Comparison of ENCODE assay signal across 18 cellular contexts in the genomic region with DNA sequence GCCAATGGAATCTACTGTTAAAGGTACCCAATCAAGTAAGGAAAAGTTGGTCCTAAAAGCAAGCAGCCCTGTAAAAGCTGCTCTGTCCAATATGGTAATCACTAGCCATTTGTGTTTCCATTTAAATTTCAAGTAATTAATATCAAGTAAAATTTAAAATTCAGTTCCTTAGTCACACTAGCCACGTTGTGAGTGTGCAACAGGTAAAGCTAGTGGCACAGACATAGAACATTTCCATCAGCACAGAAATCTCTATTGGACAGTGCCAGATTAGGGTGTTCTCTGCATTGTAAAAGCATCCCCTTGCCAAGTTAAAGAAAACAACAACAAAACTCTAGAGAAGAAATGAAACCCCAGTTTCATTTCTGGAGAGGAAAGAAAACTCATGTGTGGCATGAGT. TPM values are rescaled to one million over a fixed set of nuclear protein-coding genes. Genes with fewer than 3 reads are reported as not detected.
A peak's percentile ranks its signal among the peaks of the same experiment; 100 is the strongest.
DNase-seq lines count a peak whose midpoint lies in the region; ATAC-seq and TF ChIP-seq lines count a peak whose summit lies in the region.
"Had no signal": no experiment of that assay in that cellular context is flagged by ENCODE, and none has a peak within 500 bp of the region (broad histone marks: within the 10 kb centered on the region; RNA-seq: fewer than 3 reads in every experiment).

No MANE protein-coding gene starts in this region.

- TF ChIP-seq POLR2A in esophagus squamous epithelium (IDR thresholded peaks at IDR 0.05): no peak

- H3K27ac ChIP-seq in PC-9 (no peak overlapping the region), esophagus squamous epithelium (peak overlapping the region in 3 of 4 donors; percentile 17 to 97 (median 93))
- H3K27ac ChIP-seq: body of pancreas had no signal

- TF ChIP-seq CTCF in AG09309 (IDR thresholded peaks at IDR 0.05; ENCODE audit: control insufficient read depth, insufficient read depth, low read depth, low read length, missing control alignments): no peak
- TF ChIP-seq CTCF in PC-9 (conservative IDR thresholded peaks at IDR 0.05): no peak
- no peak for TF ChIP-seq CTCF in esophagus squamous epithelium (IDR thresholded peaks at IDR 0.05)

- H3K4me2 ChIP-seq in PC-9: peak overlapping the region; percentile 47

- intact Hi-C loops in PC-9 (cut with micrococcal nuclease; ENCODE audit: unreplicated experiment) (loop anchor here (5.0 kb wide), 2 partner anchors 278 to 347 kb away; no protein-coding TSS in a partner anchor), esophagus squamous epithelium (cut with DNase I) (loop anchor here (5.0 kb wide), 2 partner anchors 212 to 272 kb away; no protein-coding TSS in a partner anchor)

- POLR2A ChIA-PET in PC-9 (lab: Charles Lee; ENCODE audit: unreplicated experiment): no interaction called here

- H2AFZ ChIP-seq in PC-9: no peak overlapping the region

- H3K4me3 ChIP-seq in AG09309 (ENCODE audit: control insufficient read depth, low read depth, low read length) (peak overlapping the region; percentile 12), PC-9 (no peak overlapping the region), esophagus squamous epithelium (peak overlapping the region in 2 of 4 donors; percentile 62 to 90), skeletal muscle cell (ENCODE audit: low read depth, low read length) (peak overlapping the region; percentile 95)
- H3K4me3 ChIP-seq: body of pancreas had no signal

- no peaks in the 10 kb centered on the region for H3K27me3 ChIP-seq in PC-9 (ENCODE audit: insufficient read depth, low read depth)
- H3K27me3 ChIP-seq in esophagus squamous epithelium: peaks cover 0 to 16% (median 0%) of the 10 kb centered on the region in 4 donors
- H3K27me3 ChIP-seq: body of pancreas had no signal

- no peak for ATAC-seq in stimulated activated naive CD8-positive, alpha-beta T cell treated with anti-CD3 and anti-CD28 coated beads, Interleukin-15, Interleukin-2, amounts not matched to agents 100 U/mL and 50 U/mL, for 24 hours
- ATAC-seq in HG03108 (IDR thresholded peaks at IDR 0.05; ENCODE audit: unreplicated experiment): no peak
- ATAC-seq: body of pancreas, sciatic nerve had no signal

- DNase-seq in AG09309 (ENCODE audit: low read depth): no peak
- DNase-seq in PC-9: no peak
- DNase-seq in esophagus squamous epithelium (lab: John Stamatoyannopoulos, UW): no peak
- no peak for DNase-seq in skeletal muscle cell (ENCODE audit: low read depth)
- no peak for DNase-seq in COLO829 (ENCODE audit: low spot score)
- DNase-seq in NCI-H82 treated with DMSO at 0.1 percent for 48 hours (lab: John Stamatoyannopoulos, UW; ENCODE audit: unreplicated experiment): no peak
- no peak for DNase-seq in stimulated activated naive CD8-positive, alpha-beta T cell treated with anti-CD3 and anti-CD28 coated beads, Interleukin-15, Interleukin-2, amounts not matched to agents 100 U/mL and 50 U/mL, for 24 hours
- DNase-seq: activated CD4-positive, alpha-beta memory T cell treated with anti-CD3 and anti-CD28 coated beads for 36 hours; BE2C; body of pancreas; KG1; kidney glomerular epithelial cell; naive B cell; NCI-H187; NCI-H526 treated with DMSO at 0.1 percent for 48 hours; SHP77 treated with DMSO at 0.1 percent for 48 hours had no signal

- no TSS peak for BruUV-seq in PC-9 (replicated peaks; lab: Mats Ljungman, UMichigan)

- no peaks in the 10 kb centered on the region for H3K9me2 ChIP-seq in PC-9 (ENCODE audit: insufficient read depth)

- 23 to 25% methylated on average over 1 of the region's 1 CpG for WGBS in esophagus squamous epithelium, 2 donors

- no peaks in the 10 kb centered on the region for H4K20me1 ChIP-seq in PC-9 (ENCODE audit: insufficient read depth)

- CTCF ChIA-PET in PC-9 (lab: Charles Lee): interaction anchor here (0.8 kb wide), 1 partner anchor 349 kb away, joined by 3 read pairs; no protein-coding TSS in a partner anchor

- H3K4me1 ChIP-seq in PC-9 (replicated peaks; ENCODE audit: insufficient read depth) (peaks cover 39% of the 10 kb centered on the region), esophagus squamous epithelium (peaks cover 19 to 76% (median 20%) of the 10 kb centered on the region in 3 donors)
- H3K4me1 ChIP-seq: BE2C had no signal

- H3K36me3 ChIP-seq in PC-9 (ENCODE audit: low read depth) (peaks cover 41% of the 10 kb centered on the region), esophagus squamous epithelium (peaks cover 0 to 12% (median 0%) of the 10 kb centered on the region in 3 donors)
- H3K36me3 ChIP-seq: BE2C had no signal

- no peaks in the 10 kb centered on the region for H3K9me3 ChIP-seq in PC-9 (ENCODE audit: insufficient read depth, low read depth)
- no peaks in the 10 kb centered on the region for H3K9me3 ChIP-seq in esophagus squamous epithelium
- H3K9me3 ChIP-seq: BE2C, body of pancreas had no signal

- H3K79me2 ChIP-seq in PC-9 (ENCODE audit: low read depth): peaks cover 71% of the 10 kb centered on the region

- H3F3A ChIP-seq in PC-9 (ENCODE audit: insufficient read depth, low read depth): peaks cover 13% of the 10 kb centered on the region; the same call in 1 of the 2 replicates

RNA-seq across cellular contexts. Expression of gene CAV1, which starts 4.4 kb away (rescaled TPM):
- 850 and 1,077 TPM in 2 replicates for total RNA-seq in PC-9 (2021)
- 100 to 1,000 TPM in 2 of 4 donors, 10 to 100 TPM in 2; 21.7 to 171 (median 86.8) TPM for total RNA-seq in esophagus squamous epithelium

RNA-seq across cellular contexts. Expression of gene CAV2, which starts 29.7 kb away (rescaled TPM):
- total RNA-seq in PC-9 (2021) (260 and 296 TPM in 2 replicates), esophagus squamous epithelium (10 to 100 TPM; 31.8 to 85.3 (median 73.4) TPM)
- total RNA-seq: activated CD4-positive, alpha-beta memory T cell treated with anti-CD3 and anti-CD28 coated beads for 36 hours had no signal
